Comparison of ENCODE assay signal across 1 cellular context in genomic region chr9:426264-426663, GRCh38.
TF ChIP-seq lines count a peak whose summit lies in the region.

No MANE protein-coding gene starts in this region.

TF ChIP-seq in H1, 55 proteins besides CTCF, POLR2A, EP300 and RAD21:
- TF ChIP-seq KDM1A (IDR thresholded peaks at IDR 0.05; ENCODE audit: borderline replicate concordance, low read length) (no peak), SP4 (IDR thresholded peaks at IDR 0.05; ENCODE audit: low read length) (no peak), CTBP2 (IDR thresholded peaks at IDR 0.05; ENCODE audit: borderline replicate concordance, insufficient read depth, insufficient read length, low read length) (no peak), MAFK (IDR thresholded peaks at IDR 0.05; ENCODE audit: low read depth, low read length) (no peak), SIRT6 (IDR thresholded peaks at IDR 0.05; ENCODE audit: low read length) (no peak), EGR1 (IDR thresholded peaks at IDR 0.05; ENCODE audit: borderline replicate concordance, low read depth, low read length) (no peak), TAF7 (optimal IDR thresholded peaks at IDR 0.05; ENCODE audit: borderline replicate concordance, low read depth, low read length) (no peak), FOSL1 (IDR thresholded peaks at IDR 0.05; ENCODE audit: insufficient read depth, low read depth, low read length) (no peak), EZH2 (IDR thresholded peaks at IDR 0.05; ENCODE audit: low read depth, low read length, severe bottlenecking) (no peak), ATF2 (IDR thresholded peaks at IDR 0.05; ENCODE audit: low read length) (no peak), USF2 (IDR thresholded peaks at IDR 0.05; ENCODE audit: low read length) (no peak), CBX5 (IDR thresholded peaks at IDR 0.05; ENCODE audit: low read depth, low read length) (no peak), CREB1 (IDR thresholded peaks at IDR 0.05) (no peak), KDM4A (IDR thresholded peaks at IDR 0.05; ENCODE audit: low read depth, low read length, severe bottlenecking) (no peak), BRCA1 (IDR thresholded peaks at IDR 0.05; ENCODE audit: low read depth, low read length) (no peak), HDAC6 (IDR thresholded peaks at IDR 0.05; ENCODE audit: low read depth, low read length) (no peak), POU5F1 (IDR thresholded peaks at IDR 0.05; ENCODE audit: low read depth, low read length) (no peak), GTF2F1 (IDR thresholded peaks at IDR 0.05; ENCODE audit: borderline replicate concordance, low read depth, low read length) (no peak), YY1 (IDR thresholded peaks at IDR 0.05; ENCODE audit: low read depth, low read length) (no peak), RFX5 (IDR thresholded peaks at IDR 0.05; ENCODE audit: borderline replicate concordance, low read depth, low read length) (no peak)
